Comparison of ENCODE assay signal across 8 cellular contexts in the genomic region with DNA sequence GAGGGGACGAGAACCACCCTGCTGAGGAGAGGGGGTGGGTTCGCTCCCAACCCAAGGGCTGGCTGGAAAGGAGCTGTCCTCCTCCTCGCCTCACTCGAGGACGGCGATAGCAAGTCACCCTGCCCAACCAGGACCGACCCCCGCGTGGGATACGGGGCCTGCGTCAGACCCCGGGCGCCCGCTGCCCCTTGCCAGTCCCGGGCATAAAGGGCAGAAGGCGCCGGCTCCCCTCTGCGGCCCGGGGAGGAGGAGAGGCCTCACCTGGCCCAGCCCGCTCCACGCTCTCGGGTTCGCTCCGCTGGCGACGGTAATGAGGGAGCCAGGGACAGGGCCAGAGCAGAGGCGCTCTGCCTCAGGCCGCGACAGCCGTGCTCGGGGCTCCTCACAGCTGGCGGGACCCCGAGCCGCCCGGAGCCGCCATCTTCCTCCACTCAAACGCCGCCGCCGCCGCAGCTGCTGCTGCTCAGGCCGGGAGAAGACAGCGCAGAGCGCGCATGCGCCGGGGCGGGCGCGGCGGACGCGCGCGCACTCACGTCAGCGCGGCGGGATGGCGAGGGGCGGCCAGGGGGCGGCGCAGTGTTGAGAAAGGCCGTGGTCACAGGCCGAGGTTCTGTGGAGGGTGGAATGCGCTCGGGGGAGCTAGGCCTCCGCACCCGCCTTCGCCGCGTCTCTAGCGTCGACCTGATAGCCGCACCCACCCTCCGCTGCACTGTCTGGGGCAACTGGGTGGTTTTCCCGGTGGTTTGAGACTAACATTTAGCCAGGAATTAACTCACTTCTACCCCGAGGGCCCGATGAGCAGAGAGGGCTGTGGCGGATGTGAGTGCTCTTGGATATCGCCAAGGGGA. TPM values are rescaled to one million over a fixed set of nuclear protein-coding genes. Genes with fewer than 3 reads are reported as not detected.
DNase-seq lines count a peak whose midpoint lies in the region; ATAC-seq and TF ChIP-seq lines count a peak whose summit lies in the region.

A gene (minus strand): TSS at position 487 of the 848 bp plus-strand sequence. CDS start 37,062 bp downstream, outside the sequence.

- peak within 1 kb of the TSS; percentile 91 for H3K4me2 ChIP-seq in BLaER1

- H3K9me3 ChIP-seq in BLaER1 (no peaks in the 10 kb centered on the region), colonic mucosa (no peaks in the 10 kb centered on the region)

- TF ChIP-seq CTCF in colonic mucosa (IDR thresholded peaks at IDR 0.05) = peak; percentile 46

- H4K20me1 ChIP-seq in BLaER1 = peaks cover 45% of the 10 kb centered on the region

- ATAC-seq in GM19324 (IDR thresholded peaks at IDR 0.05; ENCODE audit: low FRiP score, unreplicated experiment) (peak; percentile 94), HG03460 (IDR thresholded peaks at IDR 0.05; ENCODE audit: unreplicated experiment) (peak; percentile 78), left colon (peak; percentile 95)

- DNase-seq in NCI-H524 treated with DMSO at 0.1 percent for 48 hours (lab: John Stamatoyannopoulos, UW) (peak; percentile 39), colonic mucosa (peak; percentile 91), left colon (peak; percentile 86 to 92)
- peak; percentile 88 to 89 for DNase-seq in activated CD4-positive, alpha-beta T cell treated with anti-CD3 and anti-CD28 coated beads for 4 hours
- DNase-seq in stimulated activated CD4-positive, alpha-beta T cell treated with anti-CD3 and anti-CD28 coated beads, Interleukin-1b, Interleukin-23, amount 100 ng/mL, for 48 hours = peak; percentile 91

- H3K27me3 ChIP-seq in BLaER1 (no peaks in the 10 kb centered on the region), colonic mucosa (no peaks in the 10 kb centered on the region)

- H3K4me3 ChIP-seq in BLaER1 (peak within 1 kb of the TSS; percentile 99), colonic mucosa (peak within 1 kb of the TSS; percentile 93)

- intact Hi-C loops in colonic mucosa (cut with DNase I) (loop anchor here (10.0 kb wide), 1 partner anchor 97 kb away; no protein-coding TSS in a partner anchor), left colon (cut with DNase I, micrococcal nuclease) (loop anchor here in 1 of 2 donors (10.0 kb wide), 1 partner anchor 107 kb away; no protein-coding TSS in a partner anchor)

- peak within 1 kb of the TSS; percentile 97 for H3K9ac ChIP-seq in BLaER1
- H3K9ac ChIP-seq in colonic mucosa (ENCODE audit: low read depth in 2 of 2, low read length in 2 of 2) = peak within 1 kb of the TSS; percentile 95 to 97

- H3K4me1 ChIP-seq in BLaER1 (peaks cover 51% of the 10 kb centered on the region), colonic mucosa (peaks cover 4% of the 10 kb centered on the region)

- H3K27ac ChIP-seq in BLaER1 = peak within 1 kb of the TSS; percentile 93
- H3K27ac ChIP-seq in colonic mucosa = peak within 1 kb of the TSS; percentile 85

- H3K36me3 ChIP-seq in BLaER1 (no peaks in the 10 kb centered on the region; the same call in 1 of the 2 replicates), colonic mucosa (no peaks in the 10 kb centered on the region)

RNA-seq across cellular contexts. Expression of the gene that starts here (rescaled TPM):
- total RNA-seq in colonic mucosa = 10 to 100 TPM; 15.0 to 17.8 TPM
- total RNA-seq in left colon = 10 to 100 TPM; 13.4 to 14.8 TPM

Comparison
In these comparisons a context has a peak if more than half of its experiments do, and no peak if none do; other contexts are left out.
1. Peak in every context shown above with its lines: DNase-seq, ATAC-seq, H3K4me3 ChIP-seq and H3K27ac ChIP-seq.
2. DNase-seq: peak in every context shown above with its lines; median percentile 91 in colonic mucosa; 91 in stimulated activated CD4-positive, alpha-beta T cell treated with anti-CD3 and anti-CD28 coated beads, Interleukin-1b, Interleukin-23, amount 100 ng/mL, for 48 hours; 89 in left colon; 88 in activated CD4-positive, alpha-beta T cell treated with anti-CD3 and anti-CD28 coated beads for 4 hours; 39 in NCI-H524 treated with DMSO at 0.1 percent for 48 hours.